In the genomic region with DNA sequence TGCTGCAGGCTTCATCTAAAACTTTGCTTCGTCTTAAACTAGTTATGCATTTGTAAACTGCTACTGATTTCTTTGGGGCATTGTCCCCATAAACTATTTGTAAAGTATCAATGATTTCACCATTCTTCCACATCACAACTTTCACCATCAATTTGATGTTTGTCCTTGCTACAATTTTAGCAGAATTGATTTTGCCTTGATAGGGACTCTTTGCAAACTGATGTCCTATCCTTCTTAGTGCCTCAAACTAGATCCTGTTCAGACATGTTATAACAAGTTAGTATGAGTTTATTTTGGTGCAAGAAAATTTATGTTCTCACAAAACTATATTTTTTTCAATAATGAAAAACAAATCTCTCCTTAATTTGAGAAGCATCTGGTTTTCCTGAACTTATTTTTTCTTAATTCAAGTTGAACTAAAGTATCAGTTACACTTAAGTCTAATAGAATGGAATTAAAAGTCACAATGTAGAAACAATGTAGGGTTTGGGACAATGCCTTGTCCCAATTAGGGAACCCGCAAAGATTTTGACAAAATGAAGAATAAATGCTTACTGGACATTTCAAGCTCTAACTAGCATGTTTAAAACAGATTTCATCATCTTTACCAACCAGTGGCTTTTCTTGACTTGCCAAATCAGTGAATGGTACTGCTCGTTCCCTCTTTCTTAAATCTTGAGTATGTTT, we compare ENCODE assay signal across 17 cellular contexts. TPM values are rescaled to one million over a fixed set of nuclear protein-coding genes. Genes with fewer than 3 reads are reported as not detected.
A peak's percentile ranks its signal among the peaks of the same experiment; 100 is the strongest.
DNase-seq lines count a peak whose midpoint lies in the region; ATAC-seq and TF ChIP-seq lines count a peak whose summit lies in the region.
"Had no signal": no experiment of that assay in that cellular context is flagged by ENCODE, and none has a peak within 500 bp of the region (broad histone marks: within the 10 kb centered on the region; RNA-seq: fewer than 3 reads in every experiment).

No MANE protein-coding gene starts in this region.

- H3K4me1 Mint-ChIP-seq in activated CD4-positive, alpha-beta T cell treated with anti-CD3 and anti-CD28 coated beads for 36 hours = peaks cover 68% of the 10 kb centered on the region
- H3K4me1 Mint-ChIP-seq in chondrocyte (ENCODE audit: low read depth) (peaks cover 46% of the 10 kb centered on the region), nephron progenitor cell (no peaks in the 10 kb centered on the region)

- TF ChIP-seq CTCF in Panc1 (IDR thresholded peaks at IDR 0.05) (no peak), chondrocyte (IDR thresholded peaks at IDR 0.05) (no peak), nephron progenitor cell (IDR thresholded peaks at IDR 0.05) (no peak), upper lobe of right lung (IDR thresholded peaks at IDR 0.05) (no peak)

- H3K27me3 ChIP-seq in Panc1 (ENCODE audit: control insufficient read depth, insufficient read depth, low read length) (no peaks in the 10 kb centered on the region), upper lobe of right lung (no peaks in the 10 kb centered on the region)
- H3K27me3 ChIP-seq: gastroesophageal sphincter, thyroid gland had no signal

- H3K9me3 ChIP-seq in Panc1 (ENCODE audit: control insufficient read depth, insufficient read depth, low read depth, low read length) = no peaks in the 10 kb centered on the region
- no peaks in the 10 kb centered on the region for H3K9me3 ChIP-seq in upper lobe of right lung
- H3K9me3 ChIP-seq: gastroesophageal sphincter, thyroid gland had no signal

- intact Hi-C loops in activated CD4-positive, alpha-beta T cell treated with anti-CD3 and anti-CD28 coated beads for 36 hours (cut with DNase I, micrococcal nuclease) = no loop called here
- intact Hi-C loops in Panc1 (cut with micrococcal nuclease; ENCODE audit: unreplicated experiment) (no loop called here), upper lobe of right lung (cut with DNase I) (no loop called here)

- peak overlapping the region; percentile 4 for H3K4me3 Mint-ChIP-seq in activated CD4-positive, alpha-beta T cell treated with anti-CD3 and anti-CD28 coated beads for 36 hours
- no peak overlapping the region for H3K4me3 Mint-ChIP-seq in chondrocyte (ENCODE audit: unreplicated experiment)
- no peak overlapping the region for H3K4me3 Mint-ChIP-seq in nephron progenitor cell

- peaks cover 33% of the 10 kb centered on the region for H3K36me3 ChIP-seq in Panc1 (ENCODE audit: control insufficient read depth, insufficient read depth, low read length)
- H3K36me3 ChIP-seq in upper lobe of right lung = peaks cover 98% of the 10 kb centered on the region

- POLR2A ChIA-PET in activated CD4-positive, alpha-beta T cell treated with anti-CD3 and anti-CD28 coated beads for 36 hours (lab: Charles Lee) = interaction anchor here (1.6 kb wide), 1 partner anchor 10 kb away, joined by 4 read pairs; the partner anchor contains the start of gene ARID4A
- POLR2A ChIA-PET in Panc1 (lab: Charles Lee) = interaction anchor here (0.6 to 0.7 kb wide), 2 partner anchors 32 to 38 kb away, joined by 3 read pairs; no protein-coding TSS in a partner anchor

- H3K27ac ChIP-seq in Panc1 (ENCODE audit: low read length) (no peak overlapping the region), upper lobe of right lung (no peak overlapping the region)
- H3K27ac ChIP-seq: gastroesophageal sphincter, SK-N-MC had no signal

- in situ Hi-C loops in Panc1 (cut with HindIII; ENCODE audit: low pct_unique_long_range_greater_than_20kb, low sequenced_read_pairs) = no loop called here

- CTCF ChIA-PET in activated CD4-positive, alpha-beta T cell treated with anti-CD3 and anti-CD28 coated beads for 36 hours (lab: Charles Lee) = no interaction called here
- CTCF ChIA-PET in Panc1 (lab: Charles Lee) = no interaction called here

- H3K4me1 ChIP-seq in Panc1 (ENCODE audit: control insufficient read depth, insufficient read depth, low read length) = no peaks in the 10 kb centered on the region
- peaks cover 22% of the 10 kb centered on the region for H3K4me1 ChIP-seq in upper lobe of right lung

- ATAC-seq in activated CD4-positive, alpha-beta T cell treated with anti-CD3 and anti-CD28 coated beads for 36 hours = no peak
- ATAC-seq in Panc1 = no peak
- no peak for ATAC-seq in HG02981 (IDR thresholded peaks at IDR 0.05; ENCODE audit: unreplicated experiment)
- ATAC-seq in upper lobe of right lung = no peak
- ATAC-seq: gastroesophageal sphincter had no signal

- no peak overlapping the region for H3K4me3 ChIP-seq in Panc1 (ENCODE audit: low read depth in 2 of 2, low read length in 2 of 2)
- no peak overlapping the region for H3K4me3 ChIP-seq in upper lobe of right lung
- H3K4me3 ChIP-seq: gastroesophageal sphincter, lung, SK-N-MC, thyroid gland had no signal

- H3K27ac Mint-ChIP-seq in activated CD4-positive, alpha-beta T cell treated with anti-CD3 and anti-CD28 coated beads for 36 hours = peak overlapping the region; percentile 79
- H3K27ac Mint-ChIP-seq in chondrocyte (ENCODE audit: unreplicated experiment) (peak overlapping the region; percentile 23), nephron progenitor cell (peak overlapping the region; percentile 0)

- H3K9me3 Mint-ChIP-seq in activated CD4-positive, alpha-beta T cell treated with anti-CD3 and anti-CD28 coated beads for 36 hours (ENCODE audit: low read depth) = no peaks in the 10 kb centered on the region
- H3K9me3 Mint-ChIP-seq in chondrocyte (ENCODE audit: low read depth) (no peaks in the 10 kb centered on the region), nephron progenitor cell (no peaks in the 10 kb centered on the region)
- H3K9me3 Mint-ChIP-seq: CD4-positive, CD25-positive, alpha-beta regulatory T cell had no signal

- peaks cover 70% of the 10 kb centered on the region for H3K36me3 Mint-ChIP-seq in activated CD4-positive, alpha-beta T cell treated with anti-CD3 and anti-CD28 coated beads for 36 hours (ENCODE audit: low read depth)
- peaks cover 44% of the 10 kb centered on the region for H3K36me3 Mint-ChIP-seq in chondrocyte (ENCODE audit: low read depth)
- H3K36me3 Mint-ChIP-seq in nephron progenitor cell (ENCODE audit: low read depth) = peaks cover 81% of the 10 kb centered on the region

- no peaks in the 10 kb centered on the region for H3K27me3 Mint-ChIP-seq in activated CD4-positive, alpha-beta T cell treated with anti-CD3 and anti-CD28 coated beads for 36 hours
- H3K27me3 Mint-ChIP-seq in chondrocyte (ENCODE audit: low read depth) = no peaks in the 10 kb centered on the region
- H3K27me3 Mint-ChIP-seq in nephron progenitor cell (ENCODE audit: low read depth, poor library complexity) = peaks cover 4% of the 10 kb centered on the region
- H3K27me3 Mint-ChIP-seq: CD4-positive, CD25-positive, alpha-beta regulatory T cell had no signal

- DNase-seq in activated CD4-positive, alpha-beta T cell treated with anti-CD3 and anti-CD28 coated beads for 36 hours = no peak
- DNase-seq in activated CD4-positive, alpha-beta T cell treated with anti-CD3 and anti-CD28 coated beads, Interleukin-2, amount 50 U/mL, for 1 hour = no peak
- no peak for DNase-seq in Panc1 (ENCODE audit: low read depth, low spot score)
- DNase-seq in chondrocyte (ENCODE audit: low spot score) = no peak
- no peak for DNase-seq in nephron progenitor cell
- DNase-seq in SKM-1 (lab: John Stamatoyannopoulos, UW; ENCODE audit: unreplicated experiment) = no peak
- no peak for DNase-seq in upper lobe of right lung
- DNase-seq: CD4-positive, CD25-positive, alpha-beta regulatory T cell; central memory CD4-positive, alpha-beta T cell; NCI-H2081 treated with DMSO at 0.1 percent for 48 hours; NCI-H526 treated with DMSO at 0.1 percent for 48 hours; stimulated activated CD4-positive, alpha-beta T cell treated with anti-CD3 and anti-CD28 coated beads, Interleukin-2, amount 100 ng/mL, for 48 hours; thyroid gland had no signal

- BruUV-seq in Panc1 (replicated peaks; lab: Mats Ljungman, UMichigan) = TSS peak; percentile 5

RNA-seq across cellular contexts. Expression of gene ARID4A, which starts 10.1 kb away (rescaled TPM):
- total RNA-seq in activated CD4-positive, alpha-beta T cell treated with anti-CD3 and anti-CD28 coated beads for 36 hours = 10 to 100 TPM; 20.3 to 25.3 TPM
- total RNA-seq in Panc1 (2021; ENCODE audit: unreplicated experiment) (11.4 TPM), chondrocyte (14.0 to 23.7 TPM (median 19.1 TPM) in 3 replicates), upper lobe of right lung (37.0 TPM)
- 4.6 TPM for polyA plus RNA-seq in Panc1 (2012; ENCODE audit: insufficient read length)

RNA-seq across cellular contexts. Expression of gene PSMA3, which starts 43.6 kb away (rescaled TPM):
- 100 to 1,000 TPM; 342 to 425 TPM for total RNA-seq in activated CD4-positive, alpha-beta T cell treated with anti-CD3 and anti-CD28 coated beads for 36 hours
- total RNA-seq in Panc1 (2021; ENCODE audit: unreplicated experiment) (159 TPM), chondrocyte (132 to 162 TPM (median 136 TPM) in 3 replicates), upper lobe of right lung (146 TPM)
- 68.1 TPM for polyA plus RNA-seq in Panc1 (2012; ENCODE audit: insufficient read length)

Comparison
In these comparisons a context has a peak if more than half of its experiments do, and no peak if none do; other contexts are left out.
1. H3K27ac Mint-ChIP-seq: peak in every context shown above with its lines; median percentile 79 in activated CD4-positive, alpha-beta T cell treated with anti-CD3 and anti-CD28 coated beads for 36 hours; 23 in chondrocyte; 0 in nephron progenitor cell.